16 cellular contexts compared by ENCODE assay signal in genomic region chr4:39758176-39758575, GRCh38.
DNase-seq lines count a peak whose midpoint lies in the region; ATAC-seq and TF ChIP-seq lines count a peak whose summit lies in the region.
"Had no signal": no experiment of that assay in that cellular context is flagged by ENCODE, and none has a peak within 500 bp of the region (broad histone marks: within the 10 kb centered on the region; RNA-seq: fewer than 3 reads in every experiment).

No MANE protein-coding gene starts in this region.

- peak overlapping the region; percentile 50; the same call in 1 of the 2 replicates for H3K27ac ChIP-seq in GM23338 (ENCODE audit: low read depth)
- H3K27ac ChIP-seq: 22Rv1, A549, BLaER1 had no signal

- H2AFZ ChIP-seq in GM23338, result no peak overlapping the region

- no peaks in the 10 kb centered on the region for H3K9me2 ChIP-seq in GM23338 (ENCODE audit: insufficient read depth)

- POLR2A ChIA-PET in activated CD8-positive, alpha-beta T cell treated with anti-CD3 and anti-CD28 coated beads for 36 hours (lab: Charles Lee), result no interaction called here
- POLR2A ChIA-PET in activated CD8-positive, alpha-beta T cell treated with anti-CD3 and anti-CD28 coated beads, Interleukin-2, amount 10 ng/mL, durations not matched to agents 7 days and 5 days (lab: Charles Lee), result no interaction called here

- no peak for DNase-seq in activated CD8-positive, alpha-beta T cell treated with anti-CD3 and anti-CD28 coated beads for 36 hours
- no peak for DNase-seq in activated CD8-positive, alpha-beta T cell treated with anti-CD3 and anti-CD28 coated beads, Interleukin-2, amount 10 ng/mL, durations not matched to agents 7 days and 5 days
- DNase-seq in GM23338 (ENCODE audit: low spot score), result no peak
- DNase-seq in memory B cell (ENCODE audit: low spot score in 2 of 2), result no peak
- peak; percentile 31 for DNase-seq in retinal pigment epithelial cell (ENCODE audit: low read depth)
- DNase-seq in GM19238 (ENCODE audit: insufficient read length, low spot score), result no peak
- DNase-seq: CD4-positive, alpha-beta memory T cell; DMS153; DMS79; GDM1; H9 had no signal

- H3K27ac Mint-ChIP-seq in activated CD8-positive, alpha-beta T cell treated with anti-CD3 and anti-CD28 coated beads for 36 hours, result peak overlapping the region; percentile 19
- H3K27ac Mint-ChIP-seq in activated CD8-positive, alpha-beta T cell treated with anti-CD3 and anti-CD28 coated beads, Interleukin-2, amount 10 ng/mL, durations not matched to agents 7 days and 5 days, result no peak overlapping the region
- no peak overlapping the region for H3K27ac Mint-ChIP-seq in GM23338
- peak overlapping the region; percentile 62 for H3K27ac Mint-ChIP-seq in memory B cell

- CTCF ChIA-PET in activated CD8-positive, alpha-beta T cell treated with anti-CD3 and anti-CD28 coated beads for 36 hours (lab: Charles Lee), result no interaction called here
- CTCF ChIA-PET in activated CD8-positive, alpha-beta T cell treated with anti-CD3 and anti-CD28 coated beads, Interleukin-2, amount 10 ng/mL, durations not matched to agents 7 days and 5 days (lab: Charles Lee), result no interaction called here

- peaks cover 10% of the 10 kb centered on the region; the same call in 1 of the 2 replicates for H3K4me1 ChIP-seq in GM23338 (ENCODE audit: insufficient read depth)
- H3K4me1 ChIP-seq: A549 had no signal

- H3K4me2 ChIP-seq in GM23338, result no peak overlapping the region
- H3K4me2 ChIP-seq: A549, BLaER1 had no signal

- peaks cover 7% of the 10 kb centered on the region for H3K4me1 Mint-ChIP-seq in activated CD8-positive, alpha-beta T cell treated with anti-CD3 and anti-CD28 coated beads for 36 hours (ENCODE audit: low read depth)
- peaks cover 3% of the 10 kb centered on the region for H3K4me1 Mint-ChIP-seq in activated CD8-positive, alpha-beta T cell treated with anti-CD3 and anti-CD28 coated beads, Interleukin-2, amount 10 ng/mL, durations not matched to agents 7 days and 5 days (ENCODE audit: low read depth)
- peaks cover 8% of the 10 kb centered on the region for H3K4me1 Mint-ChIP-seq in GM23338
- peaks cover 15% of the 10 kb centered on the region for H3K4me1 Mint-ChIP-seq in memory B cell

- H3K4me3 ChIP-seq in GM23338, result no peak overlapping the region
- no peak overlapping the region for H3K4me3 ChIP-seq in retinal pigment epithelial cell (ENCODE audit: low read length)
- H3K4me3 ChIP-seq: A549, BLaER1 had no signal

- H3K4me3 Mint-ChIP-seq in activated CD8-positive, alpha-beta T cell treated with anti-CD3 and anti-CD28 coated beads for 36 hours, result no peak overlapping the region
- H3K4me3 Mint-ChIP-seq in activated CD8-positive, alpha-beta T cell treated with anti-CD3 and anti-CD28 coated beads, Interleukin-2, amount 10 ng/mL, durations not matched to agents 7 days and 5 days, result no peak overlapping the region
- H3K4me3 Mint-ChIP-seq in GM23338 (no peak overlapping the region), memory B cell (no peak overlapping the region)
- H3K4me3 Mint-ChIP-seq: CD14-positive monocyte; CD4-positive, alpha-beta memory T cell; H9 had no signal

- H3K79me2 ChIP-seq in GM23338 (replicated peaks; ENCODE audit: insufficient read depth), result peaks cover 33% of the 10 kb centered on the region

- H3K36me3 ChIP-seq in GM23338 (ENCODE audit: insufficient read depth), result peaks cover 28% of the 10 kb centered on the region; the same call in 1 of the 2 replicates

- peaks cover 7% of the 10 kb centered on the region for H4K20me1 ChIP-seq in GM23338 (replicated peaks; ENCODE audit: insufficient read depth)

- no peak for TF ChIP-seq CTCF in activated CD8-positive, alpha-beta T cell treated with anti-CD3 and anti-CD28 coated beads for 36 hours (IDR thresholded peaks at IDR 0.05)
- TF ChIP-seq CTCF in GM23338 (conservative IDR thresholded peaks at IDR 0.05; ENCODE audit: low read depth in 2 of 2) (no peak), retinal pigment epithelial cell (conservative IDR thresholded peaks at IDR 0.05; ENCODE audit: low read depth, low read length) (no peak)

- intact Hi-C loops in activated CD8-positive, alpha-beta T cell treated with anti-CD3 and anti-CD28 coated beads for 36 hours (cut with micrococcal nuclease), result loop anchor here (10.0 kb wide), 1 partner anchor 63 kb away; the partner anchor contains the start of gene UBE2K

- H3K36me3 Mint-ChIP-seq in activated CD8-positive, alpha-beta T cell treated with anti-CD3 and anti-CD28 coated beads for 36 hours (ENCODE audit: low read depth), result peaks cover 32% of the 10 kb centered on the region
- peaks cover 40% of the 10 kb centered on the region for H3K36me3 Mint-ChIP-seq in activated CD8-positive, alpha-beta T cell treated with anti-CD3 and anti-CD28 coated beads, Interleukin-2, amount 10 ng/mL, durations not matched to agents 7 days and 5 days (ENCODE audit: low read depth)
- peaks cover 56% of the 10 kb centered on the region for H3K36me3 Mint-ChIP-seq in GM23338 (ENCODE audit: low read depth)
- peaks cover 19% of the 10 kb centered on the region for H3K36me3 Mint-ChIP-seq in memory B cell

- peaks cover 13% of the 10 kb centered on the region; the same call in 1 of the 2 replicates for H3F3A ChIP-seq in GM23338 (replicated peaks; ENCODE audit: low read depth)

- H3K9me3 Mint-ChIP-seq in activated CD8-positive, alpha-beta T cell treated with anti-CD3 and anti-CD28 coated beads for 36 hours, result no peaks in the 10 kb centered on the region
- H3K9me3 Mint-ChIP-seq in activated CD8-positive, alpha-beta T cell treated with anti-CD3 and anti-CD28 coated beads, Interleukin-2, amount 10 ng/mL, durations not matched to agents 7 days and 5 days (ENCODE audit: insufficient read depth), result no peaks in the 10 kb centered on the region
- H3K9me3 Mint-ChIP-seq in GM23338 (no peaks in the 10 kb centered on the region), memory B cell (no peaks in the 10 kb centered on the region)
- H3K9me3 Mint-ChIP-seq: CD14-positive monocyte; CD4-positive, alpha-beta memory T cell; H9 had no signal

- no peaks in the 10 kb centered on the region for H3K27me3 ChIP-seq in GM23338 (ENCODE audit: insufficient read depth)
- H3K27me3 ChIP-seq: BLaER1 had no signal

- no peaks in the 10 kb centered on the region for H3K27me3 Mint-ChIP-seq in activated CD8-positive, alpha-beta T cell treated with anti-CD3 and anti-CD28 coated beads for 36 hours
- H3K27me3 Mint-ChIP-seq in activated CD8-positive, alpha-beta T cell treated with anti-CD3 and anti-CD28 coated beads, Interleukin-2, amount 10 ng/mL, durations not matched to agents 7 days and 5 days (ENCODE audit: low read depth), result no peaks in the 10 kb centered on the region
- H3K27me3 Mint-ChIP-seq in GM23338 (ENCODE audit: insufficient read depth, low read depth, poor library complexity), result no peaks in the 10 kb centered on the region
- no peaks in the 10 kb centered on the region for H3K27me3 Mint-ChIP-seq in memory B cell
- H3K27me3 Mint-ChIP-seq: CD4-positive, alpha-beta memory T cell had no signal

- ATAC-seq in activated CD8-positive, alpha-beta T cell treated with anti-CD3 and anti-CD28 coated beads for 36 hours, result no peak
- no peak for ATAC-seq in activated CD8-positive, alpha-beta T cell treated with anti-CD3 and anti-CD28 coated beads, Interleukin-2, amount 10 ng/mL, durations not matched to agents 7 days and 5 days
- no peak for ATAC-seq in GM23338
- no peak for ATAC-seq in memory B cell (ENCODE audit: low read depth)
- no peak for ATAC-seq in HG03432 (IDR thresholded peaks at IDR 0.05; ENCODE audit: unreplicated experiment)
- ATAC-seq: A549 had no signal

TF ChIP-seq in GM23338, 12 proteins besides CTCF, POLR2A, EP300 and RAD21:
- TF ChIP-seq JUNB (IDR thresholded peaks at IDR 0.05; ENCODE audit: unreplicated experiment), result no peak
- no peak for TF ChIP-seq NANOG (IDR thresholded peaks at IDR 0.05; ENCODE audit: borderline replicate concordance)
- TF ChIP-seq CREB1 (CRISPR knock-in tag; IDR thresholded peaks at IDR 0.05; ENCODE audit: low read depth), result no peak
- TF ChIP-seq ETS1 (IDR thresholded peaks at IDR 0.05), result no peak
- no peak for TF ChIP-seq ZNF114 (CRISPR knock-in tag; IDR thresholded peaks at IDR 0.05)
- no peak for TF ChIP-seq EZH2 (IDR thresholded peaks at IDR 0.05; ENCODE audit: low read depth, unreplicated experiment)
- TF ChIP-seq EZH2phosphoT487 (IDR thresholded peaks at IDR 0.05; ENCODE audit: unreplicated experiment), result no peak
- no peak for TF ChIP-seq POLR2AphosphoS5 (IDR thresholded peaks at IDR 0.05; ENCODE audit: low read depth)
- TF ChIP-seq, protein P1, sequence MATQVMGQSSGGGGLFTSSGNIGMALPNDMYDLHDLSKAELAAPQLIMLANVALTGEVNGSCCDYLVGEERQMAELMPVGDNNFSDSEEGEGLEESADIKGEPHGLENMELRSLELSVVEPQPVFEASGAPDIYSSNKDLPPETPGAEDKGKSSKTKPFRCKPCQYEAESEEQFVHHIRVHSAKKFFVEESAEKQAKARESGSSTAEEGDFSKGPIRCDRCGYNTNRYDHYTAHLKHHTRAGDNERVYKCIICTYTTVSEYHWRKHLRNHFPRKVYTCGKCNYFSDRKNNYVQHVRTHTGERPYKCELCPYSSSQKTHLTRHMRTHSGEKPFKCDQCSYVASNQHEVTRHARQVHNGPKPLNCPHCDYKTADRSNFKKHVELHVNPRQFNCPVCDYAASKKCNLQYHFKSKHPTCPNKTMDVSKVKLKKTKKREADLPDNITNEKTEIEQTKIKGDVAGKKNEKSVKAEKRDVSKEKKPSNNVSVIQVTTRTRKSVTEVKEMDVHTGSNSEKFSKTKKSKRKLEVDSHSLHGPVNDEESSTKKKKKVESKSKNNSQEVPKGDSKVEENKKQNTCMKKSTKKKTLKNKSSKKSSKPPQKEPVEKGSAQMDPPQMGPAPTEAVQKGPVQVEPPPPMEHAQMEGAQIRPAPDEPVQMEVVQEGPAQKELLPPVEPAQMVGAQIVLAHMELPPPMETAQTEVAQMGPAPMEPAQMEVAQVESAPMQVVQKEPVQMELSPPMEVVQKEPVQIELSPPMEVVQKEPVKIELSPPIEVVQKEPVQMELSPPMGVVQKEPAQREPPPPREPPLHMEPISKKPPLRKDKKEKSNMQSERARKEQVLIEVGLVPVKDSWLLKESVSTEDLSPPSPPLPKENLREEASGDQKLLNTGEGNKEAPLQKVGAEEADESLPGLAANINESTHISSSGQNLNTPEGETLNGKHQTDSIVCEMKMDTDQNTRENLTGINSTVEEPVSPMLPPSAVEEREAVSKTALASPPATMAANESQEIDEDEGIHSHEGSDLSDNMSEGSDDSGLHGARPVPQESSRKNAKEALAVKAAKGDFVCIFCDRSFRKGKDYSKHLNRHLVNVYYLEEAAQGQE (IDR thresholded peaks at IDR 0.05; ENCODE audit: unreplicated experiment), result no peak
TF ChIP-seq in GM23338: peak in this region for 0.

Comparison
In these comparisons a context has a peak if more than half of its experiments do, and no peak if none do; other contexts are left out.
1. H3K27ac Mint-ChIP-seq: peak in activated CD8-positive, alpha-beta T cell treated with anti-CD3 and anti-CD28 coated beads for 36 hours (single experiment) and memory B cell (single experiment); none in activated CD8-positive, alpha-beta T cell treated with anti-CD3 and anti-CD28 coated beads, Interleukin-2, amount 10 ng/mL, durations not matched to agents 7 days and 5 days (single experiment) and GM23338 (single experiment).